Comparison of ENCODE assay signal across 8 cellular contexts in genomic region chr14:52706724-52707706, GRCh38. TPM values are rescaled to one million over a fixed set of nuclear protein-coding genes. Genes with fewer than 3 reads are reported as not detected.
DNase-seq lines count a peak whose midpoint lies in the region; ATAC-seq and TF ChIP-seq lines count a peak whose summit lies in the region.

Gene PSMC6, plus strand, starts transcription at chr14:52707200. Its CDS starts 20 bp downstream, at chr14:52707220.

- dilution Hi-C loops in IMR-90 (cut with HindIII; ENCODE audit: low sequenced_read_pairs, unreplicated experiment): no loop called here

- peak within 1 kb of the TSS; percentile 88 for H2AK9ac ChIP-seq in IMR-90 (replicated peaks; ENCODE audit: low read depth, low read length, poor library complexity)

- peaks cover 18% of the 10 kb centered on the region; the same call in 1 of the 2 replicates for H4K20me1 ChIP-seq in IMR-90 (ENCODE audit: insufficient read depth, low read length)
- H4K20me1 ChIP-seq in OCI-LY7 (ENCODE audit: insufficient read depth, low read length): peaks cover 16% of the 10 kb centered on the region; the same call in 1 of the 2 replicates

- H3K9me1 ChIP-seq in IMR-90 (ENCODE audit: insufficient read depth, low read length): peaks cover 2% of the 10 kb centered on the region; the same call in 1 of the 2 replicates

- ATAC-seq in GM21529 (IDR thresholded peaks at IDR 0.05; ENCODE audit: unreplicated experiment) (peak; percentile 96), IMR-90 (ENCODE audit: low read depth) (peak; percentile 98), mucosa of descending colon (peak; percentile 100)

- H3K9ac ChIP-seq in IMR-90 (ENCODE audit: low read depth, low read length): peak within 1 kb of the TSS; percentile 98

- 0 out of 2 replicates have a peak within 1 kb of the TSS, but pooled peaks have one; percentile 0 for H2BK20ac ChIP-seq in IMR-90 (ENCODE audit: low read depth, low read length)

- H3K36me3 ChIP-seq in IMR-90 (ENCODE audit: control insufficient read depth, insufficient read depth, low read length): peaks cover 8% of the 10 kb centered on the region
- H3K36me3 ChIP-seq in OCI-LY7 (ENCODE audit: insufficient read depth, low read length): peaks cover 40% of the 10 kb centered on the region
- H3K36me3 ChIP-seq in mucosa of descending colon (ENCODE audit: low read depth): no peaks in the 10 kb centered on the region

- BruUV-seq in IMR-90 (replicated peaks; lab: Mats Ljungman, UMichigan): no TSS peak
- BruUV-seq in OCI-LY7 (replicated peaks; lab: Mats Ljungman, UMichigan): no TSS peak

- H3K4ac ChIP-seq in IMR-90 (ENCODE audit: low read depth, low read length): peak within 1 kb of the TSS; percentile 93

- POLR2A ChIA-PET in IMR-90 (lab: Charles Lee; ENCODE audit: unreplicated experiment) (no interaction called here), OCI-LY7 (lab: Charles Lee) (interaction anchor here (0.6 to 2.5 kb wide), 7 partner anchors 10 to 1460 kb away, joined by 3 to 11 read pairs (median 5); partner anchors contain the start of gene ERO1A)

- H3K4me2 ChIP-seq in IMR-90 (ENCODE audit: low read depth, low read length): peak within 1 kb of the TSS; percentile 99
- peak within 1 kb of the TSS; percentile 86 for H3K4me2 ChIP-seq in OCI-LY7 (ENCODE audit: low read length)

- peak; percentile 80 for DNase-seq in DMS114 treated with DMSO at 0.1 percent for 48 hours (lab: John Stamatoyannopoulos, UW; ENCODE audit: unreplicated experiment)
- DNase-seq in IMR-90: peak; percentile 83
- peak; percentile 92 for DNase-seq in OCI-LY7 (ENCODE audit: low spot score)
- DNase-seq in activated T-cell treated with anti-CD3 and anti-CD28 coated beads for 1 hour (ENCODE audit: low read depth): peak; percentile 97
- peak; percentile 66 for DNase-seq in epidermal melanocyte (ENCODE audit: insufficient read length, low spot score)
- peak; percentile 96 to 98 (median 97) for DNase-seq in mucosa of descending colon
- DNase-seq in stimulated activated CD8-positive, alpha-beta memory T cell treated with anti-CD3 and anti-CD28 coated beads, Interleukin-4, amount 100 ng/mL, for 24 hours (ENCODE audit: low read depth): peak; percentile 92

- H4K8ac ChIP-seq in IMR-90 (ENCODE audit: low read depth in 2 of 2, low read length in 2 of 2): peak within 1 kb of the TSS; percentile 90 to 100

- H3K23ac ChIP-seq in IMR-90 (ENCODE audit: low read depth, low read length): peak within 1 kb of the TSS; percentile 93

- TF ChIP-seq POLR2A in IMR-90 (IDR thresholded peaks at IDR 0.05; ENCODE audit: low read depth, low read length): peak; percentile 93

- no peak for TF ChIP-seq RAD21 in IMR-90 (IDR thresholded peaks at IDR 0.05; ENCODE audit: low read length)

- peak within 1 kb of the TSS; percentile 86 for H4K91ac ChIP-seq in IMR-90 (ENCODE audit: insufficient read depth, low read depth, low read length)

- H3K27ac ChIP-seq in IMR-90 (ENCODE audit: insufficient read depth, low read length) (peak within 1 kb of the TSS; percentile 98), OCI-LY7 (ENCODE audit: low read depth, low read length, poor library complexity, severe bottlenecking) (peak within 1 kb of the TSS; percentile 60)

- H3K9me3 ChIP-seq in IMR-90 (ENCODE audit: control insufficient read depth, insufficient read depth, low read length) (no peaks in the 10 kb centered on the region), OCI-LY7 (ENCODE audit: low read length) (no peaks in the 10 kb centered on the region), mucosa of descending colon (no peaks in the 10 kb centered on the region)

- H3K79me1 ChIP-seq in IMR-90 (ENCODE audit: low read depth in 1 of 2, low read length in 2 of 2): peaks cover 2 to 38% of the 10 kb centered on the region in 2 experiments; a peak in 2 of 4 replicates

- H3K4me1 ChIP-seq in IMR-90 (ENCODE audit: control insufficient read depth, insufficient read depth, low read length) (peaks cover 4% of the 10 kb centered on the region), OCI-LY7 (ENCODE audit: insufficient read depth, low read length, poor library complexity, severe bottlenecking) (peaks cover 21% of the 10 kb centered on the region), mucosa of descending colon (ENCODE audit: low read depth) (peaks cover 12% of the 10 kb centered on the region)

- TF ChIP-seq CTCF in IMR-90 (conservative IDR thresholded peaks at IDR 0.05; ENCODE audit: low read depth, low read length) (no peak), OCI-LY7 (conservative IDR thresholded peaks at IDR 0.05; ENCODE audit: low read length) (no peak), mucosa of descending colon (IDR thresholded peaks at IDR 0.05) (no peak)

- WGBS in IMR-90 (ENCODE audit: extremely low coverage in 2 of 2, insufficient read length in 1 of 2), 2 experiments: 0% methylated on average over 16 of the region's 43 CpGs; no CpG with 5 or more reads in 1 of the 2 experiments

- peak within 1 kb of the TSS; percentile 46; the same call in 1 of the 3 replicates for H2BK15ac ChIP-seq in IMR-90 (ENCODE audit: low read depth, low read length)

- H3K27me3 ChIP-seq in IMR-90 (ENCODE audit: control insufficient read depth, insufficient read depth, low read length): no peaks in the 10 kb centered on the region

- H3K79me2 ChIP-seq in OCI-LY7 (ENCODE audit: insufficient read depth, low read depth, low read length): peaks cover 39% of the 10 kb centered on the region

- peak within 1 kb of the TSS; percentile 88 for H2BK5ac ChIP-seq in IMR-90 (ENCODE audit: low read depth, low read length, poor library complexity, severe bottlenecking)

- no peaks in the 10 kb centered on the region for H3K9me2 ChIP-seq in OCI-LY7 (ENCODE audit: insufficient read depth, low read length)

- CTCF ChIA-PET in IMR-90 (lab: Yijun Ruan, JAX): no interaction called here
- CTCF ChIA-PET in OCI-LY7 (lab: Charles Lee; ENCODE audit: unreplicated experiment): no interaction called here

- H3K14ac ChIP-seq in IMR-90 (replicated peaks; ENCODE audit: low read depth, low read length): peak within 1 kb of the TSS; percentile 96

- peak within 1 kb of the TSS; percentile 72 for H2AK5ac ChIP-seq in IMR-90 (ENCODE audit: low read depth, low read length)

- H2AFZ ChIP-seq in IMR-90 (replicated peaks; ENCODE audit: low read length, poor library complexity): peak within 1 kb of the TSS; percentile 92
- peak within 1 kb of the TSS; percentile 74 for H2AFZ ChIP-seq in OCI-LY7 (ENCODE audit: low read length)

- peak within 1 kb of the TSS; percentile 95 for H3K56ac ChIP-seq in IMR-90 (ENCODE audit: extremely low read depth, insufficient read depth, low read length)

- H4K5ac ChIP-seq in IMR-90 (ENCODE audit: low read depth, low read length): peak within 1 kb of the TSS; percentile 96

- in situ Hi-C loops in IMR-90 (cut with MboI; ENCODE audit: low sequenced_read_pairs): loop anchor here (25.0 kb wide), 1 partner anchor 695 kb away; no protein-coding TSS in a partner anchor

- intact Hi-C loops in IMR-90 (cut with micrococcal nuclease) (no loop called here), OCI-LY7 (cut with micrococcal nuclease; ENCODE audit: unreplicated experiment) (loop anchor here (2.0 kb wide), 2 partner anchors 24 to 154 kb away; partner anchors contain the start of genes GPR137C, STYX and TXNDC16), mucosa of descending colon (cut with DNase I, micrococcal nuclease) (no loop called here)

- peak within 1 kb of the TSS; percentile 52 for H2BK120ac ChIP-seq in IMR-90 (ENCODE audit: low read depth, low read length)

- H3K4me3 ChIP-seq in IMR-90 (ENCODE audit: insufficient read depth, low read depth, low read length) (peak within 1 kb of the TSS; percentile 90), OCI-LY7 (ENCODE audit: low read depth, low read length, poor library complexity, severe bottlenecking) (peak within 1 kb of the TSS; percentile 93), mucosa of descending colon (peak within 1 kb of the TSS; percentile 56)

- H3K18ac ChIP-seq in IMR-90 (ENCODE audit: low read depth, low read length): peak within 1 kb of the TSS; percentile 80

TF ChIP-seq in IMR-90, 13 proteins besides CTCF, POLR2A, EP300 and RAD21 (continues in another document):
- TF ChIP-seq FOS (IDR thresholded peaks at IDR 0.05; ENCODE audit: low read depth, low read length) (no peak), ELK1 (IDR thresholded peaks at IDR 0.05; ENCODE audit: borderline replicate concordance, low read depth, low read length) (no peak), NFE2L2 (IDR thresholded peaks at IDR 0.05; ENCODE audit: low read depth, low read length) (no peak), USF2 (IDR thresholded peaks at IDR 0.05; ENCODE audit: low read depth, low read length) (no peak), RFX5 (IDR thresholded peaks at IDR 0.05; ENCODE audit: low read depth, low read length) (no peak), MAFK (IDR thresholded peaks at IDR 0.05; ENCODE audit: low read depth, low read length) (no peak), BHLHE40 (IDR thresholded peaks at IDR 0.05; ENCODE audit: low read depth, low read length) (no peak), MXI1 (IDR thresholded peaks at IDR 0.05; ENCODE audit: borderline replicate concordance, low read depth, low read length) (0 out of 2 replicates have a peak, but pooled peaks have one; percentile 8), CEBPB (IDR thresholded peaks at IDR 0.05; ENCODE audit: low read depth, low read length) (no peak), RCOR1 (IDR thresholded peaks at IDR 0.05; ENCODE audit: insufficient replicate concordance, low read length) (no peak)

RNA-seq across cellular contexts. Expression of gene PSMC6, which starts in this region (rescaled TPM):
- 62.9 and 139 TPM in 2 replicates for total RNA-seq in IMR-90 (2012; rRNA removed)
- polyA plus RNA-seq in IMR-90 (2012; rRNA removed): 61.3 and 85.4 TPM in 2 replicates
- 4.8 and 9.7 TPM in 2 replicates for polyA plus RNA-seq in IMR-90 (2012; cell fraction: cytosol; rRNA removed)
- polyA plus RNA-seq in IMR-90 (2012; cell fraction: nucleus; rRNA removed; ENCODE audit: low replicate concordance): 10.1 and 67.5 TPM in 2 replicates
- 82.8 and 85.4 TPM in 2 replicates for total RNA-seq in OCI-LY7 (2014; rRNA removed; shearing (Covaris generic))
- total RNA-seq in OCI-LY7 (2022): 86.3 and 98.3 TPM in 2 replicates
- total RNA-seq in mucosa of descending colon: 10 to 100 TPM; 68.1 to 70.3 (median 69.7) TPM

Comparison
In these comparisons a context has a peak if more than half of its experiments do, and no peak if none do; other contexts are left out.
1. Peak in every context shown above with its lines: DNase-seq, ATAC-seq, H3K4me3 ChIP-seq and H3K27ac ChIP-seq.